ENCODE assay signal across 8 cellular contexts in genomic region chr22:20299736-20300136, GRCh38. TPM values are rescaled to one million over a fixed set of nuclear protein-coding genes. Genes with fewer than 3 reads are reported as not detected.
DNase-seq lines count a peak whose midpoint lies in the region; ATAC-seq and TF ChIP-seq lines count a peak whose summit lies in the region.

No MANE protein-coding gene starts in this region.

- H3K27me3 ChIP-seq in CD8-positive, alpha-beta T cell (ENCODE audit: insufficient read depth, low read length): no peaks in the 10 kb centered on the region
- H3K27me3 ChIP-seq in skeletal muscle tissue (ENCODE audit: control insufficient read depth in 3 of 3, insufficient read depth in 3 of 3, low read length in 3 of 3): peaks cover 19 to 26% (median 19%) of the 10 kb centered on the region in 3 donors

- H3K27ac Mint-ChIP-seq in CD8-positive, alpha-beta T cell: no peak overlapping the region
- no peak overlapping the region for H3K27ac Mint-ChIP-seq in WTC11

- peaks cover 9% of the 10 kb centered on the region for H3K4me1 ChIP-seq in CD8-positive, alpha-beta T cell (ENCODE audit: insufficient read depth, low read length)
- H3K4me1 ChIP-seq in skeletal muscle tissue (ENCODE audit: control insufficient read depth in 3 of 3, insufficient read depth in 3 of 3, low read length in 3 of 3): peaks cover 4 to 6% (median 6%) of the 10 kb centered on the region in 3 donors

- H3K27ac ChIP-seq in CD8-positive, alpha-beta T cell (ENCODE audit: low read depth, low read length): no peak overlapping the region
- no peak overlapping the region for H3K27ac ChIP-seq in skeletal muscle tissue (ENCODE audit: low read depth, low read length)

- no peaks in the 10 kb centered on the region for H3K36me3 Mint-ChIP-seq in CD8-positive, alpha-beta T cell
- H3K36me3 Mint-ChIP-seq in WTC11: no peaks in the 10 kb centered on the region

- H3K27me3 Mint-ChIP-seq in CD8-positive, alpha-beta T cell (ENCODE audit: low read depth): peaks cover 3% of the 10 kb centered on the region
- H3K27me3 Mint-ChIP-seq in WTC11 (ENCODE audit: low read depth): peaks cover 53% of the 10 kb centered on the region

- POLR2A ChIA-PET in CD8-positive, alpha-beta T cell (lab: Charles Lee): no interaction called here
- POLR2A ChIA-PET in WTC11 (lab: Charles Lee): interaction anchor here (1.0 kb wide), 1 partner anchor 172 kb away, joined by 3 read pairs; no protein-coding TSS in a partner anchor

- H3K4me1 Mint-ChIP-seq in CD8-positive, alpha-beta T cell (ENCODE audit: low read depth): peaks cover 7% of the 10 kb centered on the region
- H3K4me1 Mint-ChIP-seq in WTC11: peaks cover 6% of the 10 kb centered on the region; the same call in 1 of the 2 replicates

- ATAC-seq in CD8-positive, alpha-beta T cell: peak; percentile 26
- peak; percentile 14 for ATAC-seq in HG03039 (IDR thresholded peaks at IDR 0.05; ENCODE audit: unreplicated experiment)
- peak; percentile 9 for ATAC-seq in WTC11
- peak; percentile 29 to 54 for ATAC-seq in left cardiac atrium

- H3K9me3 ChIP-seq in CD8-positive, alpha-beta T cell (ENCODE audit: low read length): no peaks in the 10 kb centered on the region
- H3K9me3 ChIP-seq in skeletal muscle tissue (ENCODE audit: control insufficient read depth in 3 of 3, low read length in 3 of 3): no peaks in the 10 kb centered on the region

- peak overlapping the region; percentile 73 for H3K4me3 Mint-ChIP-seq in CD8-positive, alpha-beta T cell
- peak overlapping the region; percentile 68 for H3K4me3 Mint-ChIP-seq in WTC11

- DNase-seq in CD8-positive, alpha-beta T cell: no peak
- DNase-seq in WTC11 (ENCODE audit: low spot score): no peak
- no peak for DNase-seq in left cardiac atrium
- DNase-seq in NK-92 treated with Interleukin-12 subunit alpha and Interleukin-12 subunit beta, amount 100 ng/mL, for 24 hours (lab: John Stamatoyannopoulos, UW): no peak
- DNase-seq in pons (ENCODE audit: low spot score): no peak
- DNase-seq in NCI-H128 (lab: John Stamatoyannopoulos, UW; ENCODE audit: unreplicated experiment): no peak

- intact Hi-C loops in CD8-positive, alpha-beta T cell (cut with DNase I, micrococcal nuclease): loop anchor here (1.0 to 10.0 kb wide), 5 partner anchors 21 to 312 kb away; partner anchors contain the start of genes DGCR6L (in 1 of the 2), DGCR8 (in 1 of the 2) and ZNF74 (in 1 of the 2)
- intact Hi-C loops in left cardiac atrium (cut with DNase I): no loop called here

- no peaks in the 10 kb centered on the region for H3K36me3 ChIP-seq in CD8-positive, alpha-beta T cell (ENCODE audit: insufficient read depth, low read length)
- H3K36me3 ChIP-seq in skeletal muscle tissue (ENCODE audit: control insufficient read depth in 3 of 3, insufficient read depth in 3 of 3, low read length in 3 of 3): no peaks in the 10 kb centered on the region

- H3K4me3 ChIP-seq in CD8-positive, alpha-beta T cell (ENCODE audit: low read depth, low read length): peak overlapping the region; percentile 52
- peak overlapping the region; percentile 51 to 65 (median 60) for H3K4me3 ChIP-seq in skeletal muscle tissue (ENCODE audit: low read length in 3 of 3)

- peak overlapping the region in 1 of 3 donors; percentile 60 for H3K9ac ChIP-seq in skeletal muscle tissue (ENCODE audit: low read depth in 1 of 3, low read length in 3 of 3)

- H3K9me3 Mint-ChIP-seq in CD8-positive, alpha-beta T cell: no peaks in the 10 kb centered on the region
- H3K9me3 Mint-ChIP-seq in WTC11: no peaks in the 10 kb centered on the region

- CTCF ChIA-PET in CD8-positive, alpha-beta T cell (lab: Charles Lee): no interaction called here
- CTCF ChIA-PET in WTC11 (lab: Charles Lee): interaction anchor here (0.8 to 2.0 kb wide), 7 partner anchors 18 to 157 kb away, joined by 3 to 14 read pairs (median 11); partner anchors contain the start of gene DGCR6L

- TF ChIP-seq CTCF in CD8-positive, alpha-beta T cell (IDR thresholded peaks at IDR 0.05): no peak
- TF ChIP-seq CTCF in WTC11 (IDR thresholded peaks at IDR 0.05): no peak

TF ChIP-seq in WTC11, 78 proteins besides CTCF, POLR2A, EP300 and RAD21 (continues in another document):
- no peak for TF ChIP-seq PREB (CRISPR knock-in tag; IDR thresholded peaks at IDR 0.05; ENCODE audit: borderline replicate concordance)
- no peak for TF ChIP-seq ERG (CRISPR knock-in tag; IDR thresholded peaks at IDR 0.05)
- TF ChIP-seq, protein P1, sequence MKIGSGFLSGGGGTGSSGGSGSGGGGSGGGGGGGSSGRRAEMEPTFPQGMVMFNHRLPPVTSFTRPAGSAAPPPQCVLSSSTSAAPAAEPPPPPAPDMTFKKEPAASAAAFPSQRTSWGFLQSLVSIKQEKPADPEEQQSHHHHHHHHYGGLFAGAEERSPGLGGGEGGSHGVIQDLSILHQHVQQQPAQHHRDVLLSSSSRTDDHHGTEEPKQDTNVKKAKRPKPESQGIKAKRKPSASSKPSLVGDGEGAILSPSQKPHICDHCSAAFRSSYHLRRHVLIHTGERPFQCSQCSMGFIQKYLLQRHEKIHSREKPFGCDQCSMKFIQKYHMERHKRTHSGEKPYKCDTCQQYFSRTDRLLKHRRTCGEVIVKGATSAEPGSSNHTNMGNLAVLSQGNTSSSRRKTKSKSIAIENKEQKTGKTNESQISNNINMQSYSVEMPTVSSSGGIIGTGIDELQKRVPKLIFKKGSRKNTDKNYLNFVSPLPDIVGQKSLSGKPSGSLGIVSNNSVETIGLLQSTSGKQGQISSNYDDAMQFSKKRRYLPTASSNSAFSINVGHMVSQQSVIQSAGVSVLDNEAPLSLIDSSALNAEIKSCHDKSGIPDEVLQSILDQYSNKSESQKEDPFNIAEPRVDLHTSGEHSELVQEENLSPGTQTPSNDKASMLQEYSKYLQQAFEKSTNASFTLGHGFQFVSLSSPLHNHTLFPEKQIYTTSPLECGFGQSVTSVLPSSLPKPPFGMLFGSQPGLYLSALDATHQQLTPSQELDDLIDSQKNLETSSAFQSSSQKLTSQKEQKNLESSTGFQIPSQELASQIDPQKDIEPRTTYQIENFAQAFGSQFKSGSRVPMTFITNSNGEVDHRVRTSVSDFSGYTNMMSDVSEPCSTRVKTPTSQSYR (CRISPR knock-in tag; IDR thresholded peaks at IDR 0.05): no peak
- no peak for TF ChIP-seq GRHL2 (CRISPR knock-in tag; IDR thresholded peaks at IDR 0.05; ENCODE audit: insufficient replicate concordance, severe bottlenecking)
- peak; percentile 50; the same call in 1 of the 2 replicates for TF ChIP-seq JUN (CRISPR knock-in tag; IDR thresholded peaks at IDR 0.05)
- TF ChIP-seq SOX15 (CRISPR knock-in tag; IDR thresholded peaks at IDR 0.05): no peak
- 0 out of 2 replicates have a peak, but pooled peaks have one; percentile 34 for TF ChIP-seq TEAD1 (CRISPR knock-in tag; IDR thresholded peaks at IDR 0.05)
- no peak for TF ChIP-seq ZNF232 (CRISPR knock-in tag; IDR thresholded peaks at IDR 0.05)
- TF ChIP-seq, protein P2, sequence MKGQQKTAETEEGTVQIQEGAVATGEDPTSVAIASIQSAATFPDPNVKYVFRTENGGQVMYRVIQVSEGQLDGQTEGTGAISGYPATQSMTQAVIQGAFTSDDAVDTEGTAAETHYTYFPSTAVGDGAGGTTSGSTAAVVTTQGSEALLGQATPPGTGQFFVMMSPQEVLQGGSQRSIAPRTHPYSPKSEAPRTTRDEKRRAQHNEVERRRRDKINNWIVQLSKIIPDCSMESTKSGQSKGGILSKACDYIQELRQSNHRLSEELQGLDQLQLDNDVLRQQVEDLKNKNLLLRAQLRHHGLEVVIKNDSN (CRISPR knock-in tag; IDR thresholded peaks at IDR 0.05): no peak
- 0 out of 2 replicates have a peak, but pooled peaks have one; percentile 23 for TF ChIP-seq ELF4 (CRISPR knock-in tag; IDR thresholded peaks at IDR 0.05; ENCODE audit: low read depth)
- TF ChIP-seq, protein P3, sequence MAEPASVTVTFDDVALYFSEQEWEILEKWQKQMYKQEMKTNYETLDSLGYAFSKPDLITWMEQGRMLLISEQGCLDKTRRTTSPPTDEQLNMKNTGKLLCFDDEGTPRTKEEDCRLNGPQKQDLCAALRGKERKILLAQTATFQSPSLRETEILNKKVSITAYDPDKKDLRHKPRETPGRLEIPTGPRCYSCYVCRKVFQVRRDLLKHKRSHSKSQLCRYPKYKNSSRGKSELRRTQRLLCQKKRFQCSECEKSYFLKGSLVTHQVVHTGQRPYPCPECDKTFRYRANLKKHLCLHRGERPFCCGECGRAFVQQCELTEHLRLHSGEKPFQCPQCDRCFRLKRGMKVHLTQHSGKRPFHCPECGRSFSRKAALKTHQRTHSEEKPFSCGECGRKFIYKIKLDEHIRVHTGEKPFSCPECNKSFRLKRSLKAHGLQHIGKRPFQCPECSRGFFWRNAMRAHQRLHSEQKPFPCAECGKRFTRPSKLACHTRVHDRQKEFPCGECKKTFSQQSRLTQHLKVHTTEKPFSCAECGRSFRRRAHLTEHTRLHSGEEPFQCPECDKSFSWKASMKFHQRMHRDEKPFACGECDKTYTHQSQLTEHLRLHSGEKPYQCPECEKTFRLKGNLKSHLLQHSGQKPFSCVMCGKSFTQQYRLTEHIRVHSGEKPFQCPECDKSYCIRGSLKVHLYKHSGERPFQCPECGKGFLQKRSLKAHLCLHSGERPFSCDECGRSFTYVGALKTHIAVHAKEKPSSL (CRISPR knock-in tag; conservative IDR thresholded peaks at IDR 0.05): no peak

RNA-seq across cellular contexts. Expression of gene DGCR6L, which starts 20.1 kb away (rescaled TPM):
- 10 to 100 TPM; 29.8 to 32.9 TPM for total RNA-seq in CD8-positive, alpha-beta T cell
- 61.9 to 68.5 TPM (median 63.6 TPM) in 3 replicates for total RNA-seq in WTC11 (2021)
- 10 to 100 TPM; 35.1 to 41.3 TPM for total RNA-seq in left cardiac atrium
- total RNA-seq in skeletal muscle tissue: 38.6 TPM

RNA-seq across cellular contexts. Expression of gene RTN4R, which starts 31.6 kb away (rescaled TPM):
- 1 to 10 TPM; 1.1 to 1.2 TPM for total RNA-seq in CD8-positive, alpha-beta T cell
- total RNA-seq in WTC11 (2021) (23.0 to 27.0 TPM (median 25.0 TPM) in 3 replicates), left cardiac atrium (1 to 10 TPM; 1.4 to 1.8 TPM), skeletal muscle tissue (2.6 TPM)

Comparison
In these comparisons a context has a peak if more than half of its experiments do, and no peak if none do; other contexts are left out.
1. intact Hi-C loops: an anchor here in CD8-positive, alpha-beta T cell (1.0 to 10.0 kb wide); none called in left cardiac atrium.